In genomic region chr4:140691369-140691768, GRCh38 we compare ENCODE assay signal across 13 cellular contexts.
DNase-seq lines count a peak whose midpoint lies in the region; FAIRE-seq and TF ChIP-seq lines count a peak whose summit lies in the region.
"Had no signal": no experiment of that assay in that cellular context is flagged by ENCODE, and none has a peak within 500 bp of the region (broad histone marks: within the 10 kb centered on the region; RNA-seq: fewer than 3 reads in every experiment).

No MANE protein-coding gene starts in this region.

- peaks cover under 1 to 2% (median 1%) of the 10 kb centered on the region in 3 donors for H3K27me3 Mint-ChIP-seq in CD14-positive monocyte (ENCODE audit: low read depth in 3 of 3)

- peak; percentile 59 for DNase-seq in DMS153 (lab: John Stamatoyannopoulos, UW)
- peak; percentile 74 for DNase-seq in fibroblast of peridontal ligament (ENCODE audit: extremely low read depth)
- peak; percentile 44 for DNase-seq in mesenchymal stem cell
- no peak for DNase-seq in GM19240 (ENCODE audit: insufficient read length, low spot score)
- DNase-seq in CD14-positive monocyte (ENCODE audit: low spot score), result no peak
- no peak for DNase-seq in kidney
- no peak for DNase-seq in activated CD8-positive, alpha-beta memory T cell treated with anti-CD3 and anti-CD28 coated beads, Interleukin-2, amount 50 U/mL, for 4 hours
- DNase-seq: activated gamma-delta T cell treated with Interleukin-2 at 50 U/mL for 16 hours; naive thymus-derived CD4-positive, alpha-beta T cell; NCI-H1105 had no signal

- TF ChIP-seq CTCF in CD14-positive monocyte (IDR thresholded peaks at IDR 0.05) (no peak), kidney (IDR thresholded peaks at IDR 0.05; ENCODE audit: borderline replicate concordance, extremely low read depth, insufficient read depth) (no peak)

- no peak overlapping the region for H3K18ac ChIP-seq in mesenchymal stem cell (ENCODE audit: low read depth in 1 of 2, low read length in 2 of 2)

- H2AK5ac ChIP-seq in mesenchymal stem cell (ENCODE audit: low read length, severe bottlenecking), result no peak overlapping the region

- H3K36me3 Mint-ChIP-seq in CD14-positive monocyte, result peaks cover 13 to 22% of the 10 kb centered on the region in 2 donors
- H3K36me3 Mint-ChIP-seq: naive thymus-derived CD4-positive, alpha-beta T cell had no signal

- H3K4me1 ChIP-seq in mesenchymal stem cell (ENCODE audit: control insufficient read depth, insufficient read depth, low read depth, low read length) (peaks cover 12% of the 10 kb centered on the region), kidney (ENCODE audit: control insufficient read depth in 1 of 2, insufficient read depth in 1 of 2, low read depth in 1 of 2, low read length in 2 of 2) (peaks cover 11 to 20% of the 10 kb centered on the region in 2 donors)

- WGBS in mesenchymal stem cell, result 33% methylated on average over 1 of the region's 2 CpGs

- no peaks in the 10 kb centered on the region for H3K27me3 ChIP-seq in mesenchymal stem cell (ENCODE audit: control insufficient read depth in 1 of 2, insufficient read depth in 1 of 2, low read length in 2 of 2)
- H3K27me3 ChIP-seq: BLaER1 had no signal

- no peak overlapping the region for H2BK120ac ChIP-seq in mesenchymal stem cell (ENCODE audit: low read depth, low read length)

- no peak overlapping the region for H2BK5ac ChIP-seq in mesenchymal stem cell (ENCODE audit: low read depth, low read length, poor library complexity, severe bottlenecking)

- H3K14ac ChIP-seq in mesenchymal stem cell (ENCODE audit: low read length in 2 of 2), result no peak overlapping the region

- intact Hi-C loops in CD14-positive monocyte (cut with micrococcal nuclease), result no loop called here
- intact Hi-C loops in kidney (cut with DNase I), result no loop called here

- no peak overlapping the region for H3K23ac ChIP-seq in mesenchymal stem cell (ENCODE audit: low read length in 2 of 2)

- H2BK12ac ChIP-seq in mesenchymal stem cell (ENCODE audit: low read length in 2 of 2), result no peak overlapping the region

- H3K9me3 ChIP-seq in mesenchymal stem cell (ENCODE audit: control insufficient read depth, low read length) (no peaks in the 10 kb centered on the region), kidney (ENCODE audit: control insufficient read depth in 1 of 2, low read length in 2 of 2) (no peaks in the 10 kb centered on the region)
- H3K9me3 ChIP-seq: BLaER1 had no signal

- H4K91ac ChIP-seq in mesenchymal stem cell (ENCODE audit: low read length), result no peak overlapping the region

- H3K36me3 ChIP-seq in mesenchymal stem cell (ENCODE audit: control insufficient read depth in 1 of 2, insufficient read depth in 2 of 2, low read depth in 1 of 2, low read length in 2 of 2), result peaks cover 0 to 4% of the 10 kb centered on the region in 2 experiments
- peaks cover 0 to 2% of the 10 kb centered on the region in 2 donors for H3K36me3 ChIP-seq in kidney (ENCODE audit: control insufficient read depth in 1 of 2, insufficient read depth in 2 of 2, low read length in 2 of 2)
- H3K36me3 ChIP-seq: BLaER1 had no signal

- H3K4ac ChIP-seq in mesenchymal stem cell (ENCODE audit: low read depth in 1 of 2, low read length in 2 of 2), result no peak overlapping the region

- no peak overlapping the region for H2BK15ac ChIP-seq in mesenchymal stem cell (ENCODE audit: low read depth, poor library complexity, severe bottlenecking)

- H3K4me3 Mint-ChIP-seq in CD14-positive monocyte, result no peak overlapping the region
- H3K4me3 Mint-ChIP-seq: naive thymus-derived CD4-positive, alpha-beta T cell had no signal

- H3K4me1 Mint-ChIP-seq in CD14-positive monocyte, result peaks cover 6% of the 10 kb centered on the region
- H3K4me1 Mint-ChIP-seq: naive thymus-derived CD4-positive, alpha-beta T cell had no signal

- FAIRE-seq in kidney (lab: Jason Lieb, UNC), result no peak
- FAIRE-seq: RCC 7860 had no signal

- no peak overlapping the region for H3K4me2 ChIP-seq in mesenchymal stem cell (ENCODE audit: low read length, poor library complexity, severe bottlenecking)
- H3K4me2 ChIP-seq: BLaER1 had no signal

- H3K4me3 ChIP-seq in mesenchymal stem cell (ENCODE audit: insufficient read depth in 1 of 2, low read depth in 1 of 2, low read length in 2 of 2) (no peak overlapping the region), kidney (ENCODE audit: low read length in 2 of 2) (no peak overlapping the region)
- H3K4me3 ChIP-seq: BLaER1 had no signal

- no peak overlapping the region for H2AFZ ChIP-seq in mesenchymal stem cell (ENCODE audit: low read depth, low read length)

- H3K27ac ChIP-seq in mesenchymal stem cell (ENCODE audit: low read length, poor library complexity, severe bottlenecking) (no peak overlapping the region), kidney (ENCODE audit: low read depth in 2 of 2, low read length in 2 of 2) (no peak overlapping the region)
- H3K27ac ChIP-seq: BLaER1 had no signal

- no peak overlapping the region for H3K27ac Mint-ChIP-seq in CD14-positive monocyte
- H3K27ac Mint-ChIP-seq: naive thymus-derived CD4-positive, alpha-beta T cell had no signal

- H3K9me3 Mint-ChIP-seq in CD14-positive monocyte, result peaks cover 0 to 3% (median 0%) of the 10 kb centered on the region in 7 donors
- H3K9me3 Mint-ChIP-seq: naive thymus-derived CD4-positive, alpha-beta T cell had no signal

- H3K79me1 ChIP-seq in mesenchymal stem cell (replicated peaks; ENCODE audit: low read length, poor library complexity, severe bottlenecking), result peaks cover 14% of the 10 kb centered on the region

- no peak overlapping the region for H4K8ac ChIP-seq in mesenchymal stem cell (ENCODE audit: low read length)

- H3K9ac ChIP-seq in mesenchymal stem cell (ENCODE audit: low read length) (peak overlapping the region; percentile 22), kidney (ENCODE audit: low read length in 2 of 2) (no peak overlapping the region)
- H3K9ac ChIP-seq: BLaER1 had no signal

TF ChIP-seq in PFSK-1, 5 proteins besides CTCF, POLR2A, EP300 and RAD21:
- TF ChIP-seq SIN3A (IDR thresholded peaks at IDR 0.05; ENCODE audit: borderline replicate concordance, insufficient read depth, low read length) (peak; percentile 71; the same call in 1 of the 2 replicates), FOXP2 (optimal IDR thresholded peaks at IDR 0.05; ENCODE audit: borderline replicate concordance, extremely low read depth, extremely low read length, insufficient read depth) (no peak)

Comparison
In these comparisons a context has a peak if more than half of its experiments do, and no peak if none do; other contexts are left out.
1. DNase-seq: peak in DMS153 (single experiment), fibroblast of peridontal ligament (single experiment) and mesenchymal stem cell (single experiment); none in GM19240 (single experiment), CD14-positive monocyte (single experiment), kidney (single experiment) and activated CD8-positive, alpha-beta memory T cell treated with anti-CD3 and anti-CD28 coated beads, Interleukin-2, amount 50 U/mL, for 4 hours (single experiment).